ENCODE assay signal across 13 cellular contexts in genomic region chr2:126700073-126700581, GRCh38. TPM values are rescaled to one million over a fixed set of nuclear protein-coding genes. Genes with fewer than 3 reads are reported as not detected.
DNase-seq lines count a peak whose midpoint lies in the region; ATAC-seq and TF ChIP-seq lines count a peak whose summit lies in the region.
"Had no signal": no experiment of that assay in that cellular context is flagged by ENCODE, and none has a peak within 500 bp of the region (broad histone marks: within the 10 kb centered on the region; RNA-seq: fewer than 3 reads in every experiment).

No MANE protein-coding gene starts in this region.

- CTCF ChIA-PET in activated naive CD4-positive, alpha-beta T cell treated with anti-CD3 and anti-CD28 coated beads for 36 hours (lab: Charles Lee), result no interaction called here

- H3K9me3 ChIP-seq in HUES6 (ENCODE audit: control insufficient read depth, insufficient read depth, low read depth, low read length), result peaks cover 7% of the 10 kb centered on the region
- peaks cover 11% of the 10 kb centered on the region for H3K9me3 ChIP-seq in endodermal cell (ENCODE audit: control insufficient read depth, low read length)
- H3K9me3 ChIP-seq in mucosa of descending colon, result no peaks in the 10 kb centered on the region
- H3K9me3 ChIP-seq: BLaER1 treated with 17β-estradiol and CSF1 and Interleukin-3, amounts not matched to agents 10 nM and 100 nM; sigmoid colon had no signal

- H3K27me3 ChIP-seq in HUES6 (ENCODE audit: control insufficient read depth, insufficient read depth, low read length) (no peaks in the 10 kb centered on the region), endodermal cell (ENCODE audit: control insufficient read depth, insufficient read depth, low read length, poor library complexity, severe bottlenecking) (no peaks in the 10 kb centered on the region)
- H3K27me3 ChIP-seq: BLaER1 treated with 17β-estradiol and CSF1 and Interleukin-3, amounts not matched to agents 10 nM and 100 nM; sigmoid colon had no signal

- DNase-seq in COR-L47 (lab: John Stamatoyannopoulos, UW) (peak; percentile 83), endodermal cell (peak; percentile 48), neural crest cell (ENCODE audit: low read depth, low spot score) (no peak), mucosa of descending colon (no peak), NCI-H226 (no peak), ecto neural progenitor cell (ENCODE audit: low spot score) (no peak)
- no peak for DNase-seq in activated naive CD4-positive, alpha-beta T cell treated with anti-CD3 and anti-CD28 coated beads for 36 hours
- DNase-seq: activated T-cell treated with anti-CD3 and anti-CD28 coated beads for 4 hours, sigmoid colon had no signal

- 0 out of 2 replicates have a peak overlapping the region, but pooled peaks have one; percentile 18 for H3K27ac ChIP-seq in HUES6 (ENCODE audit: low read depth, low read length)
- H3K27ac ChIP-seq in endodermal cell (ENCODE audit: low read depth, low read length), result peak overlapping the region; percentile 90
- H3K27ac ChIP-seq: BLaER1 treated with 17β-estradiol and CSF1 and Interleukin-3, amounts not matched to agents 10 nM and 100 nM had no signal

- H3K4me1 ChIP-seq in HUES6 (ENCODE audit: control insufficient read depth, insufficient read depth, low read length) (peaks cover 19% of the 10 kb centered on the region), endodermal cell (ENCODE audit: control insufficient read depth, insufficient read depth, low read length) (no peaks in the 10 kb centered on the region), mucosa of descending colon (ENCODE audit: low read depth) (no peaks in the 10 kb centered on the region)

- H3K4me3 ChIP-seq in HUES6 (ENCODE audit: low read depth, low read length) (no peak overlapping the region), endodermal cell (ENCODE audit: low read length) (no peak overlapping the region), mucosa of descending colon (no peak overlapping the region)
- H3K4me3 ChIP-seq: BLaER1 treated with 17β-estradiol and CSF1 and Interleukin-3, amounts not matched to agents 10 nM and 100 nM; sigmoid colon had no signal

- TF ChIP-seq CTCF in endodermal cell (conservative IDR thresholded peaks at IDR 0.05) (no peak), neural crest cell (conservative IDR thresholded peaks at IDR 0.05) (no peak), mucosa of descending colon (IDR thresholded peaks at IDR 0.05) (no peak)

- H3K36me3 Mint-ChIP-seq in endodermal cell (ENCODE audit: low read depth) (peaks cover 5% of the 10 kb centered on the region), neural crest cell (ENCODE audit: low read depth) (peaks cover 25% of the 10 kb centered on the region)
- peaks cover 46% of the 10 kb centered on the region for H3K36me3 Mint-ChIP-seq in activated naive CD4-positive, alpha-beta T cell treated with anti-CD3 and anti-CD28 coated beads for 36 hours (ENCODE audit: low read depth)

- H3K36me3 ChIP-seq in HUES6 (ENCODE audit: control insufficient read depth, insufficient read depth, low read length), result peaks cover 13% of the 10 kb centered on the region; the same call in 1 of the 2 replicates
- no peaks in the 10 kb centered on the region for H3K36me3 ChIP-seq in endodermal cell (ENCODE audit: control insufficient read depth, insufficient read depth, low read length)
- H3K36me3 ChIP-seq in mucosa of descending colon (ENCODE audit: low read depth), result no peaks in the 10 kb centered on the region

- peaks cover 1% of the 10 kb centered on the region for H3K9me3 Mint-ChIP-seq in endodermal cell
- peaks cover 7% of the 10 kb centered on the region for H3K9me3 Mint-ChIP-seq in neural crest cell
- H3K9me3 Mint-ChIP-seq in activated naive CD4-positive, alpha-beta T cell treated with anti-CD3 and anti-CD28 coated beads for 36 hours, result no peaks in the 10 kb centered on the region

- no peak for ATAC-seq in mucosa of descending colon
- ATAC-seq: activated CD4-positive, CD25-positive, alpha-beta regulatory T cell treated with anti-CD3 and anti-CD28 coated beads, Interleukin-2, amount 50 U/mL, for 24 hours; HCT116 had no signal

- no peaks in the 10 kb centered on the region for H3K27me3 Mint-ChIP-seq in endodermal cell (ENCODE audit: insufficient read depth)
- H3K27me3 Mint-ChIP-seq in neural crest cell (ENCODE audit: low read depth), result no peaks in the 10 kb centered on the region
- H3K27me3 Mint-ChIP-seq in activated naive CD4-positive, alpha-beta T cell treated with anti-CD3 and anti-CD28 coated beads for 36 hours (ENCODE audit: low read depth), result no peaks in the 10 kb centered on the region

- peaks cover 10% of the 10 kb centered on the region for H3K4me1 Mint-ChIP-seq in endodermal cell
- peaks cover 34% of the 10 kb centered on the region for H3K4me1 Mint-ChIP-seq in neural crest cell
- H3K4me1 Mint-ChIP-seq in activated naive CD4-positive, alpha-beta T cell treated with anti-CD3 and anti-CD28 coated beads for 36 hours (ENCODE audit: low read depth), result no peaks in the 10 kb centered on the region

- H3K4me3 Mint-ChIP-seq in endodermal cell, result no peak overlapping the region
- H3K4me3 Mint-ChIP-seq in neural crest cell, result peak overlapping the region; percentile 11
- no peak overlapping the region for H3K4me3 Mint-ChIP-seq in activated naive CD4-positive, alpha-beta T cell treated with anti-CD3 and anti-CD28 coated beads for 36 hours

- intact Hi-C loops in mucosa of descending colon (cut with DNase I, micrococcal nuclease), result no loop called here
- intact Hi-C loops in activated naive CD4-positive, alpha-beta T cell treated with anti-CD3 and anti-CD28 coated beads for 36 hours (cut with micrococcal nuclease), result no loop called here

- WGBS in endodermal cell (ENCODE audit: insufficient coverage in 1 of 2, insufficient read length in 1 of 2), 2 experiments, result 68 to 83% methylated on average over 2 to 3 of the region's 3 CpGs

- H3K27ac Mint-ChIP-seq in endodermal cell (peak overlapping the region; percentile 35), neural crest cell (ENCODE audit: unreplicated experiment) (peak overlapping the region; percentile 75)
- no peak overlapping the region for H3K27ac Mint-ChIP-seq in activated naive CD4-positive, alpha-beta T cell treated with anti-CD3 and anti-CD28 coated beads for 36 hours

- H3K9ac ChIP-seq in HUES6 (ENCODE audit: low read length), result no peak overlapping the region
- H3K9ac ChIP-seq in endodermal cell (ENCODE audit: extremely low read depth, low read length, poor library complexity, severe bottlenecking), result no peak overlapping the region
- H3K9ac ChIP-seq: BLaER1 treated with 17β-estradiol and CSF1 and Interleukin-3, amounts not matched to agents 10 nM and 100 nM had no signal

RNA-seq across cellular contexts. Expression of gene GYPC, which starts 44.2 kb away (rescaled TPM):
- total RNA-seq in endodermal cell (10 to 100 TPM; 15.3 to 23.2 TPM), neural crest cell (84.4 and 89.4 TPM in 2 replicates), mucosa of descending colon (10 to 100 TPM in 2 of 3 donors, 1 to 10 TPM in 1; 6.3 to 67.8 (median 14.3) TPM)
- polyA plus RNA-seq in endodermal cell (2013, experiment 1 of 2), result 71.8 TPM
- polyA plus RNA-seq in endodermal cell (2013, experiment 2 of 2), result 75.2 TPM
- 100 to 1,000 TPM; 150 to 155 TPM for total RNA-seq in activated naive CD4-positive, alpha-beta T cell treated with anti-CD3 and anti-CD28 coated beads for 36 hours

Comparison
In these comparisons a context has a peak if more than half of its experiments do, and no peak if none do; other contexts are left out.
1. DNase-seq: peak in COR-L47 (single experiment) and endodermal cell (single experiment); none in neural crest cell (single experiment), mucosa of descending colon (0 of 3), NCI-H226 (single experiment), activated naive CD4-positive, alpha-beta T cell treated with anti-CD3 and anti-CD28 coated beads for 36 hours (single experiment) and ecto neural progenitor cell (single experiment).